14 cellular contexts compared by ENCODE assay signal in the genomic region with DNA sequence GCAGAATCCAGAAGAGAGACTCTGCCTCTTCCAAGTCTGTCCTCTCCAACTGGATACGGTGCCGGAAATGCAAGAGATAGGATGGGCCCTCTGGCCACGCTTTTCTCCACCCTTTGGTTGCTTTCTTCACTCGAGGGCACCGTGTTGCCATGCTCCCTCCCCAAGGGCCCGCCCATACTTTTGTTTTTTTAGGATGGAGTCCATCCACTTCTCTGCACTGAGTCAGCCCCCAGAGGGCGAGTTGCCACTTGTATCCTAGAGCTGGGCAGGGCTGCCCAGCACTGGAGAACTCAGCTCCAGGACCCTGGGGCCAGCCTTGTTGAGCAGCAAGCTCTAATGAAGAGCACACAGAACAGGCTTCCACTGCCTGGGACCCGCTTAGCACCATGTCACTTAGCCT.
A peak's percentile ranks its signal among the peaks of the same experiment; 100 is the strongest.
DNase-seq lines count a peak whose midpoint lies in the region; TF ChIP-seq lines count a peak whose summit lies in the region.
"Had no signal": no experiment of that assay in that cellular context is flagged by ENCODE, and none has a peak within 500 bp of the region (broad histone marks: within the 10 kb centered on the region; RNA-seq: fewer than 3 reads in every experiment).

No MANE protein-coding gene starts in this region.

- H3K9ac ChIP-seq in subcutaneous abdominal adipose tissue (ENCODE audit: low read length in 5 of 5): peak overlapping the region in 1 of 5 donors; percentile 72

- H3K36me3 ChIP-seq in subcutaneous abdominal adipose tissue (ENCODE audit: control insufficient read depth in 5 of 5, insufficient read depth in 5 of 5, low read length in 5 of 5): peaks cover 12 to 93% (median 67%) of the 10 kb centered on the region in 5 donors

- TF ChIP-seq CTCF in RWPE1 (conservative IDR thresholded peaks at IDR 0.05; ENCODE audit: low read depth): no peak

- H3K9me3 ChIP-seq in subcutaneous abdominal adipose tissue (ENCODE audit: control insufficient read depth in 5 of 5, low read length in 5 of 5): no peaks in the 10 kb centered on the region

- POLR2A ChIA-PET in RWPE1 (lab: Yijun Ruan, JAX; ENCODE audit: low non-redundant PET): interaction anchor here (0.5 kb wide), 1 partner anchor 22 kb away, joined by 5 read pairs; no protein-coding TSS in a partner anchor

- peak overlapping the region; percentile 99 for H3K27ac ChIP-seq in RWPE1
- peak overlapping the region; percentile 90 for H3K27ac ChIP-seq in subcutaneous abdominal adipose tissue (ENCODE audit: low read depth, low read length)

- no peaks in the 10 kb centered on the region for H3K27me3 ChIP-seq in subcutaneous abdominal adipose tissue (ENCODE audit: control insufficient read depth in 5 of 5, insufficient read depth in 4 of 5, low read length in 5 of 5)

- CTCF ChIA-PET in RWPE1 (lab: Yijun Ruan, JAX): interaction anchor here (2.0 kb wide), 1 partner anchor 17 kb away, joined by 8 read pairs; no protein-coding TSS in a partner anchor

- no peak overlapping the region for H3K4me3 ChIP-seq in subcutaneous abdominal adipose tissue (ENCODE audit: low read depth in 1 of 5, low read length in 5 of 5)
- H3K4me3 ChIP-seq: coronary artery had no signal

- peak; percentile 47 for DNase-seq in ELR (ENCODE audit: low read depth)
- DNase-seq in RWPE1 (ENCODE audit: low spot score): peak; percentile 92
- peak; percentile 40 for DNase-seq in foreskin melanocyte
- DNase-seq in epidermal melanocyte (ENCODE audit: insufficient read length, low spot score): no peak
- no peak for DNase-seq in NCI-H524 treated with DMSO at 0.1 percent for 48 hours (lab: John Stamatoyannopoulos, UW)
- DNase-seq in GM19238 (ENCODE audit: insufficient read length, low spot score): no peak
- no peak for DNase-seq in Kasumi-1 (lab: John Stamatoyannopoulos, UW)
- DNase-seq: activated CD4-positive, alpha-beta T cell treated with anti-CD3 and anti-CD28 coated beads for 48 hours; activated naive CD4-positive, alpha-beta T cell treated with anti-CD3 and anti-CD28 coated beads for 36 hours; DMS79; KG1; midbrain had no signal

- peaks cover 4 to 39% (median 26%) of the 10 kb centered on the region in 5 donors for H3K4me1 ChIP-seq in subcutaneous abdominal adipose tissue (ENCODE audit: control insufficient read depth in 5 of 5, insufficient read depth in 5 of 5, low read length in 5 of 5)

Comparison
In these comparisons a context has a peak if more than half of its experiments do, and no peak if none do; other contexts are left out.
1. DNase-seq: peak in ELR (single experiment), RWPE1 (single experiment) and foreskin melanocyte (single experiment); none in epidermal melanocyte (single experiment), NCI-H524 treated with DMSO at 0.1 percent for 48 hours (single experiment), GM19238 (single experiment) and Kasumi-1 (0 of 2).